Comparison of ENCODE assay signal across 23 cellular contexts in the genomic region with DNA sequence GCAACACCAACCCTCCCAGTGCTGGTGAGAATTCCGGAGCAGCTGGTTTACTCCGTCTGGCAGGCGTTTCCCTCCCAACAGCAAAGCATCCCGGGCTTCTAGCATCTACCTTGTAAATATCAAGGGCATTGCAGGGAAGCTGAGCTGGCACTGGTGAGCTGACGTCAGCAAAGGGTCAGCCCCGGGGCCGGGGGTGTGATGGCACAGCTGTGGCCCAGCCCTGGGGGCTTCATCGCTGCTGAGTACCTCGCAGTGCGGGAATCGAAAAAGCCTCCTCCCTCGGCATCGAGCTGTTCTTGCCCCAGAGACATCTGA. TPM values are rescaled to one million over a fixed set of nuclear protein-coding genes. Genes with fewer than 3 reads are reported as not detected.
DNase-seq lines count a peak whose midpoint lies in the region; ATAC-seq, FAIRE-seq and TF ChIP-seq lines count a peak whose summit lies in the region.
"Had no signal": no experiment of that assay in that cellular context is flagged by ENCODE, and none has a peak within 500 bp of the region (broad histone marks: within the 10 kb centered on the region; RNA-seq: fewer than 3 reads in every experiment).

No MANE protein-coding gene starts in this region.

- 45% methylated on average over 13 of the region's 13 CpGs for WGBS in HepG2 (ENCODE audit: low lambda C conversion rate)
- 67% methylated on average over 3 of the region's 13 CpGs for WGBS in right lobe of liver (ENCODE audit: insufficient coverage, low coverage, low lambda C conversion rate, missing lambda C conversion rate)

- no TSS peak for BruUV-seq in HepG2 (replicated peaks; lab: Mats Ljungman, UMichigan)

- FAIRE-seq in HepG2 (lab: Jason Lieb, UNC) = no peak
- FAIRE-seq: GM12891 had no signal

- POLR2A ChIA-PET in HepG2 (lab: Yijun Ruan, JAX) = interaction anchor here (0.6 to 1.8 kb wide), 4 partner anchors 10 to 68 kb away, joined by 3 to 7 read pairs (median 4); no protein-coding TSS in a partner anchor

- in situ Hi-C loops in HepG2 (cut with HindIII; ENCODE audit: extremely low pct_ligation_motif_present, low pct_unique_long_range_greater_than_20kb) = no loop called here

- no peak overlapping the region for H3K4me3 ChIP-seq in HepG2 (replicated peaks in 1 of 3; ENCODE audit: insufficient read depth in 1 of 3, low read depth in 2 of 3, low read length in 3 of 3)
- no peak overlapping the region for H3K4me3 ChIP-seq in right lobe of liver
- peak overlapping the region; percentile 48 for H3K4me3 ChIP-seq in neural cell (ENCODE audit: low read length)
- H3K4me3 ChIP-seq: GM23248 had no signal

- TF ChIP-seq CTCF in HepG2 (CRISPR knock-in tag; IDR thresholded peaks at IDR 0.05) (no peak), right lobe of liver (IDR thresholded peaks at IDR 0.05) (no peak), brain (conservative IDR thresholded peaks at IDR 0.05) (no peak), neural cell (IDR thresholded peaks at IDR 0.05; ENCODE audit: poor library complexity, severe bottlenecking) (no peak)

- intact Hi-C loops in HepG2 (cut with micrococcal nuclease; ENCODE audit: unreplicated experiment) = no loop called here
- intact Hi-C loops in right lobe of liver (cut with DNase I) = no loop called here

- H3K9me3 ChIP-seq in HepG2 (ENCODE audit: low read length) (no peaks in the 10 kb centered on the region), right lobe of liver (no peaks in the 10 kb centered on the region), neural cell (ENCODE audit: low read length) (no peaks in the 10 kb centered on the region)
- H3K9me3 ChIP-seq: SK-N-SH had no signal

- H3K9me2 ChIP-seq in neural cell (ENCODE audit: insufficient read depth, low read length) = no peaks in the 10 kb centered on the region
- H3K9me2 ChIP-seq: SK-N-SH had no signal

- no peak overlapping the region for H3K9ac ChIP-seq in HepG2 (ENCODE audit: insufficient read depth, low read depth, low read length)
- H3K9ac ChIP-seq in neural cell (ENCODE audit: low read length) = peak overlapping the region; percentile 66
- H3K9ac ChIP-seq: GM23248, KMS-11, SK-N-SH had no signal

- no peak for DNase-seq in HepG2 (ENCODE audit: low spot score)
- no peak for DNase-seq in right lobe of liver
- DNase-seq in NCI-H2081 (lab: John Stamatoyannopoulos, UW) = no peak
- DNase-seq in anterior cingulate cortex (lab: John Stamatoyannopoulos, UW) = no peak
- DNase-seq: CD4-positive, alpha-beta T cell; COR-L47; HCEC 1CT; IMR-90; MV-4-11; NCI-H1105 treated with DMSO at 0.1 percent for 48 hours; NCI-H1930; NCI-H510A; NCI-H748 treated with DMSO at 0.1 percent for 48 hours; SIG-M5; SK-N-SH had no signal

- peak overlapping the region; percentile 18 to 77 (median 71) for H3K4me3 Mint-ChIP-seq in brain
- H3K4me3 Mint-ChIP-seq: CD4-positive, alpha-beta T cell had no signal

- TF ChIP-seq EP300 in HepG2 (IDR thresholded peaks at IDR 0.05; ENCODE audit: low read depth in 2 of 2, low read length in 2 of 2) (no peak), HepG2 (CRISPR knock-in tag; IDR thresholded peaks at IDR 0.05; ENCODE audit: borderline replicate concordance) (no peak), neural cell (conservative IDR thresholded peaks at IDR 0.05; ENCODE audit: poor library complexity, severe bottlenecking) (no peak)

- CTCF ChIA-PET in HepG2 (lab: Yijun Ruan, JAX; ENCODE audit: low intra/inter-chr PET ratio, low total read pairs) = interaction anchor here (3.9 kb wide), 1 partner anchor 68 kb away, joined by 18 read pairs; no protein-coding TSS in a partner anchor

- H2AFZ ChIP-seq in HepG2 (ENCODE audit: low read length) = no peak overlapping the region
- no peak overlapping the region for H2AFZ ChIP-seq in neural cell (ENCODE audit: low read depth, low read length)
- H2AFZ ChIP-seq: GM23248 had no signal

- H3K36me3 ChIP-seq in HepG2 (replicated peaks in 1 of 2; ENCODE audit: control insufficient read depth in 1 of 2, insufficient read depth in 2 of 2, low read length in 2 of 2) (no peaks in the 10 kb centered on the region), right lobe of liver (no peaks in the 10 kb centered on the region), neural cell (ENCODE audit: insufficient read depth, low read length) (no peaks in the 10 kb centered on the region)

- peaks cover 6 to 41% of the 10 kb centered on the region in 2 experiments; a peak in 4 of 5 replicates for H3K27me3 ChIP-seq in HepG2 (ENCODE audit: control insufficient read depth in 1 of 2, insufficient read depth in 2 of 2, low read length in 2 of 2)
- no peaks in the 10 kb centered on the region for H3K27me3 ChIP-seq in right lobe of liver
- no peaks in the 10 kb centered on the region for H3K27me3 ChIP-seq in neural cell (ENCODE audit: insufficient read depth, low read depth, low read length)

- no peak overlapping the region for H3K4me2 ChIP-seq in HepG2 (ENCODE audit: low read depth, low read length)
- H3K4me2 ChIP-seq in neural cell (ENCODE audit: low read length) = no peak overlapping the region
- H3K4me2 ChIP-seq: KMS-11, SK-N-SH had no signal

- peak overlapping the region; percentile 48 to 99 (median 97) for H3K27ac Mint-ChIP-seq in brain
- H3K27ac Mint-ChIP-seq: CD4-positive, alpha-beta T cell had no signal

- TF ChIP-seq RAD21 in HepG2 (CRISPR knock-in tag; IDR thresholded peaks at IDR 0.05) (no peak), neural cell (conservative IDR thresholded peaks at IDR 0.05) (no peak)

- peaks cover 1% of the 10 kb centered on the region for H3K27me3 Mint-ChIP-seq in brain

- peaks cover 39% of the 10 kb centered on the region for H3K4me1 ChIP-seq in HepG2 (ENCODE audit: insufficient read depth, low read length)
- H3K4me1 ChIP-seq in right lobe of liver = no peaks in the 10 kb centered on the region

- peaks cover 45% of the 10 kb centered on the region for H3K4me1 Mint-ChIP-seq in brain

- peaks cover 0 to 9% (median 0%) of the 10 kb centered on the region in 5 experiments for H3K9me3 Mint-ChIP-seq in brain
- H3K9me3 Mint-ChIP-seq: CD4-positive, alpha-beta T cell had no signal

- no peaks in the 10 kb centered on the region for H3F3A ChIP-seq in neural cell (ENCODE audit: insufficient read depth, low read length, poor library complexity, severe bottlenecking)

- peaks cover 11% of the 10 kb centered on the region; the same call in 1 of the 2 replicates for H4K20me1 ChIP-seq in HepG2 (ENCODE audit: insufficient read depth, low read length)
- no peaks in the 10 kb centered on the region for H4K20me1 ChIP-seq in neural cell (ENCODE audit: insufficient read depth)

- no peak for ATAC-seq in HepG2
- no peak for ATAC-seq in right lobe of liver
- ATAC-seq in HG02759 (IDR thresholded peaks at IDR 0.05; ENCODE audit: unreplicated experiment) = no peak
- ATAC-seq: Panc1 had no signal

- H3K79me2 ChIP-seq in HepG2 (ENCODE audit: insufficient read depth, low read length) (no peaks in the 10 kb centered on the region), neural cell (replicated peaks; ENCODE audit: insufficient read depth, low read length) (no peaks in the 10 kb centered on the region)

- no peak for TF ChIP-seq POLR2A in HepG2 (IDR thresholded peaks at IDR 0.05; ENCODE audit: insufficient read depth in 1 of 2, low read depth in 2 of 2, low read length in 2 of 2)
- no peak for TF ChIP-seq POLR2A in right lobe of liver (IDR thresholded peaks at IDR 0.05)

- H3K27ac ChIP-seq in HepG2 (ENCODE audit: extremely low read length, insufficient read depth, low read length) = no peak overlapping the region
- H3K27ac ChIP-seq in right lobe of liver = no peak overlapping the region
- peak overlapping the region; percentile 82 for H3K27ac ChIP-seq in neural cell (ENCODE audit: low read length)
- H3K27ac ChIP-seq: GM23248, KMS-11 had no signal

- H3K36me3 Mint-ChIP-seq in brain = no peaks in the 10 kb centered on the region

TF ChIP-seq in HepG2, 621 proteins besides CTCF, POLR2A, EP300 and RAD21 (continues in another document):
- TF ChIP-seq ZNF605 (CRISPR knock-in tag; IDR thresholded peaks at IDR 0.05) = no peak

TF ChIP-seq in neural cell, 6 proteins besides CTCF, POLR2A, EP300 and RAD21 (continues in another document):
- TF ChIP-seq SMC3 (conservative IDR thresholded peaks at IDR 0.05; ENCODE audit: poor library complexity) (no peak), TAF1 (IDR thresholded peaks at IDR 0.05; ENCODE audit: low read depth) (no peak)

RNA-seq across cellular contexts. Expression of gene CHRNA4, which starts 16.9 kb away (rescaled TPM):
- not detected in 2 replicates for total RNA-seq in HepG2 (2016; rRNA removed; fragmentation: Illumina TruSeq; extraction: Trizol)
- not detected in 2 replicates for total RNA-seq in HepG2 (2016; cell fraction: cytosol; rRNA removed; fragmentation: Illumina TruSeq; extraction: Trizol; ENCODE audit: low read depth)
- total RNA-seq in HepG2 (2016; cell fraction: insoluble cytoplasmic fraction; rRNA removed; fragmentation: Illumina TruSeq; extraction: Trizol) = not detected in 2 replicates
- not detected in 2 replicates for total RNA-seq in HepG2 (2016; cell fraction: membrane; rRNA removed; fragmentation: Illumina TruSeq; extraction: Trizol)
- total RNA-seq in HepG2 (2016; cell fraction: nucleus; rRNA removed; fragmentation: Illumina TruSeq; extraction: Trizol) = not detected in 2 replicates
- polyA plus RNA-seq in HepG2 (2011; rRNA removed) = not detected in 2 replicates
- polyA plus RNA-seq in HepG2 (2011; cell fraction: cytosol; rRNA removed) = 0.06 TPM in 1 of 2 replicates, not detected in the other
- 0.10 and 0.14 TPM in 2 replicates for polyA plus RNA-seq in HepG2 (2011; cell fraction: nucleus; rRNA removed)
- 0.11 TPM in 1 of 2 replicates, not detected in the other for polyA plus RNA-seq in HepG2 (2012)
- polyA plus RNA-seq in HepG2 (2016; cell fraction: cytosol; fragmentation: Illumina TruSeq; extraction: Trizol; ENCODE audit: low read depth) = not detected in 2 replicates
- polyA plus RNA-seq in HepG2 (2016; cell fraction: insoluble cytoplasmic fraction; fragmentation: Illumina TruSeq; extraction: Trizol; ENCODE audit: low read depth) = not detected in 2 replicates
- polyA plus RNA-seq in HepG2 (2016; cell fraction: membrane; fragmentation: Illumina TruSeq; extraction: Trizol; ENCODE audit: low read depth) = not detected in 2 replicates
- not detected in 2 replicates for polyA plus RNA-seq in HepG2 (2016; cell fraction: nucleus; fragmentation: Illumina TruSeq; extraction: Trizol; ENCODE audit: insufficient read depth, low read depth)
- not detected in 2 replicates for polyA minus RNA-seq in HepG2 (2011; rRNA and poly(A)+ RNA removed; ENCODE audit: low replicate concordance)
- not detected in 2 replicates for polyA minus RNA-seq in HepG2 (2011; cell fraction: cytosol; rRNA and poly(A)+ RNA removed)
- not detected in 2 replicates for polyA minus RNA-seq in HepG2 (2011; cell fraction: nucleus; rRNA and poly(A)+ RNA removed)
- 100 to 1,000 TPM in 1 of 6 experiments, 10 to 100 TPM in 3, 1 to 10 TPM in 2; 4.6 to 165 (median 26.8) TPM for total RNA-seq in right lobe of liver
- polyA plus RNA-seq in brain (ENCODE audit: insufficient read depth, low read depth, low replicate concordance) = 6.4 TPM
- 6.8 and 10.5 TPM in 2 replicates for polyA plus RNA-seq in neural cell
- 14.6 and 16.2 TPM in 2 replicates for polyA minus RNA-seq in neural cell
- total RNA-seq: CD4-positive, alpha-beta T cell; GM23248; IMR-90 had no signal
- polyA plus RNA-seq: BJ, GM23248, IMR-90, SK-N-SH had no signal
